ENCODE assay signal across 23 cellular contexts in genomic region chr1:30916296-30916695, GRCh38.
"Had no signal": no experiment of that assay in that cellular context is flagged by ENCODE, and none has a peak within 500 bp of the region (broad histone marks: within the 10 kb centered on the region; RNA-seq: fewer than 3 reads in every experiment).

No MANE protein-coding gene starts in this region.

- H3K36me3 ChIP-seq: breast epithelium, heart right ventricle, left ventricle myocardium inferior, neutrophil, ovary, WERI-Rb-1 had no signal

- H3K4me1 ChIP-seq: breast epithelium, left ventricle myocardium inferior, psoas muscle had no signal

- H3K27me3 Mint-ChIP-seq: activated naive CD8-positive, alpha-beta T cell treated with anti-CD3 and anti-CD28 coated beads for 36 hours had no signal

- ATAC-seq: heart right ventricle; natural killer cell; psoas muscle; right cardiac atrium; stimulated activated memory B cell treated with anti-CD40 and anti-IgM and Interleukin-4, amounts not matched to agents 10 μg/mL and 1 μg/mL and 100 μg/mL, for 72 hours; T-cell had no signal

- H3K27me3 ChIP-seq: breast epithelium, heart right ventricle, ovary had no signal

- H3K36me3 Mint-ChIP-seq: activated naive CD8-positive, alpha-beta T cell treated with anti-CD3 and anti-CD28 coated beads for 36 hours; natural killer cell; stimulated activated memory B cell treated with anti-CD40 and anti-IgM and Interleukin-4, amounts not matched to agents 10 μg/mL and 1 μg/mL and 100 μg/mL, for 72 hours; T-cell had no signal

- H3K9me3 ChIP-seq: breast epithelium, heart right ventricle, left ventricle myocardium inferior, neutrophil, ovary, psoas muscle had no signal

- H3K27ac ChIP-seq: breast epithelium, left ventricle myocardium inferior, neutrophil, ovary, psoas muscle, WERI-Rb-1 had no signal

- H3K4me3 ChIP-seq: breast epithelium, heart right ventricle, left ventricle myocardium inferior, ovary, psoas muscle had no signal

- DNase-seq: activated CD4-positive, alpha-beta T cell treated with anti-CD3 and anti-CD28 coated beads for 1 hour; activated naive CD4-positive, alpha-beta T cell treated with Interleukin-2 at 50 U/mL for 16 hours; activated naive CD8-positive, alpha-beta T cell treated with anti-CD3 and anti-CD28 coated beads for 36 hours; activated T-cell treated with anti-CD3 and anti-CD28 coated beads, Interleukin-2, amount 50 U/mL, for 1 hour; amniotic stem cell; cortex of kidney; heart right ventricle; left ventricle myocardium inferior; mammary epithelial cell; midbrain; natural killer cell; psoas muscle; small intestine; stimulated activated CD4-positive, alpha-beta T cell treated with anti-CD3 and anti-CD28 coated beads, Interleukin-15, amount 100 ng/mL, for 24 hours; WERI-Rb-1 had no signal

- FAIRE-seq: endometrium, small intestine, TTC549 had no signal

- H3K27ac Mint-ChIP-seq: activated naive CD8-positive, alpha-beta T cell treated with anti-CD3 and anti-CD28 coated beads for 36 hours; natural killer cell; stimulated activated memory B cell treated with anti-CD40 and anti-IgM and Interleukin-4, amounts not matched to agents 10 μg/mL and 1 μg/mL and 100 μg/mL, for 72 hours; T-cell had no signal

- H3K9me3 Mint-ChIP-seq: activated naive CD8-positive, alpha-beta T cell treated with anti-CD3 and anti-CD28 coated beads for 36 hours; natural killer cell; stimulated activated memory B cell treated with anti-CD40 and anti-IgM and Interleukin-4, amounts not matched to agents 10 μg/mL and 1 μg/mL and 100 μg/mL, for 72 hours; T-cell had no signal

- H3K4me3 Mint-ChIP-seq: activated naive CD8-positive, alpha-beta T cell treated with anti-CD3 and anti-CD28 coated beads for 36 hours; natural killer cell; stimulated activated memory B cell treated with anti-CD40 and anti-IgM and Interleukin-4, amounts not matched to agents 10 μg/mL and 1 μg/mL and 100 μg/mL, for 72 hours; T-cell had no signal

- H3K4me1 Mint-ChIP-seq: natural killer cell had no signal
